25 cellular contexts compared by ENCODE assay signal in genomic region chr6:165617528-165617927, GRCh38. TPM values are rescaled to one million over a fixed set of nuclear protein-coding genes. Genes with fewer than 3 reads are reported as not detected.
"Had no signal": no experiment of that assay in that cellular context is flagged by ENCODE, and none has a peak within 500 bp of the region (broad histone marks: within the 10 kb centered on the region; RNA-seq: fewer than 3 reads in every experiment).

No MANE protein-coding gene starts in this region.

- H3K9ac ChIP-seq: neural progenitor cell, parathyroid adenoma had no signal

- H3K27ac ChIP-seq: dorsolateral prefrontal cortex, gastroesophageal sphincter, lower lobe of right lung, neural progenitor cell, parathyroid adenoma, right lobe of liver, suprapubic skin, transverse colon, vagina had no signal

- DNase-seq: dorsolateral prefrontal cortex; effector CD4-positive, alpha-beta T cell; foreskin fibroblast; heart right ventricle; hippocampal formation; left ventricle myocardium superior; lower lobe of right lung; mucosa of descending colon; naive B cell; right lobe of liver; small intestine; stimulated activated CD4-positive, alpha-beta T cell treated with anti-CD3 and anti-CD28 coated beads, Interleukin-12 subunit alpha, Interleukin-12 subunit beta, amount 100 ng/mL, for 4 hours; stimulated activated CD4-positive, alpha-beta T cell treated with anti-CD3 and anti-CD28 coated beads, Interleukin-1b, Interleukin-23, amount 100 ng/mL, for 48 hours; stimulated activated CD4-positive, alpha-beta T cell treated with anti-CD3 and anti-CD28 coated beads, Interleukin-4, amount 100 ng/mL, for 1 hour; stimulated activated CD8-positive, alpha-beta memory T cell treated with anti-CD3 and anti-CD28 coated beads, Interleukin-4, amount 100 ng/mL, for 48 hours; stimulated activated naive CD4-positive, alpha-beta T cell; stimulated activated naive CD8-positive, alpha-beta T cell treated with anti-CD3 and anti-CD28 coated beads, Interleukin-15, amount 100 ng/mL, for 72 hours; transverse colon had no signal

- H2AFZ ChIP-seq: neural progenitor cell, parathyroid adenoma had no signal

- H3K4me3 ChIP-seq: dorsolateral prefrontal cortex, gastroesophageal sphincter, heart right ventricle, lower lobe of right lung, mucosa of descending colon, neural progenitor cell, right lobe of liver, suprapubic skin, transverse colon, vagina had no signal

- H3K9me3 ChIP-seq: gastroesophageal sphincter, heart right ventricle, lower lobe of right lung, mucosa of descending colon, right lobe of liver, suprapubic skin, transverse colon, vagina had no signal

- ATAC-seq: gastroesophageal sphincter; heart right ventricle; left ventricle myocardium superior; lower lobe of right lung; mucosa of descending colon; natural killer cell treated with Interleukin-12 subunit alpha and Interleukin-12 subunit beta and Interleukin-15 and Interleukin-18, amount 100 ng/mL, for 72 hours; right lobe of liver; stimulated activated naive CD8-positive, alpha-beta T cell treated with anti-CD3 and anti-CD28 coated beads, Interleukin-15, amount 100 ng/mL, for 72 hours had no signal

- H3K4me1 ChIP-seq: lower lobe of right lung, neural progenitor cell, parathyroid adenoma, right lobe of liver, suprapubic skin, transverse colon, vagina had no signal

- H3K4me2 ChIP-seq: neural progenitor cell had no signal

- H3K27me3 ChIP-seq: dorsolateral prefrontal cortex, gastroesophageal sphincter, heart right ventricle, neural progenitor cell, right lobe of liver, suprapubic skin, transverse colon, vagina had no signal

- H3K36me3 ChIP-seq: gastroesophageal sphincter, heart right ventricle, lower lobe of right lung, neural progenitor cell, right lobe of liver, suprapubic skin, transverse colon, vagina had no signal

RNA-seq across cellular contexts. Expression of gene PDE10A, which starts 45.5 kb away (rescaled TPM):
- total RNA-seq: natural killer cell treated with Interleukin-12 subunit alpha and Interleukin-12 subunit beta and Interleukin-15 and Interleukin-18, amount 100 ng/mL, for 72 hours had no signal
- polyA plus RNA-seq: keratinocyte had no signal
